13 cellular contexts compared by ENCODE assay signal in genomic region chr10:60978287-60979115, GRCh38. TPM values are rescaled to one million over a fixed set of nuclear protein-coding genes. Genes with fewer than 3 reads are reported as not detected.
A peak's percentile ranks its signal among the peaks of the same experiment; 100 is the strongest.
DNase-seq lines count a peak whose midpoint lies in the region; ATAC-seq and TF ChIP-seq lines count a peak whose summit lies in the region.
"Had no signal": no experiment of that assay in that cellular context is flagged by ENCODE, and none has a peak within 500 bp of the region (broad histone marks: within the 10 kb centered on the region; RNA-seq: fewer than 3 reads in every experiment).

No MANE protein-coding gene starts in this region.

- 24 to 52% (median 39%) methylated on average over 7 of the region's 7 CpGs for WGBS in stomach, 5 donors

- POLR2A ChIA-PET in HEK293T (lab: Yijun Ruan, JAX): interaction anchor here (1.5 kb wide), 1 partner anchor 11 kb away, joined by 3 read pairs; no protein-coding TSS in a partner anchor

- ATAC-seq in foreskin keratinocyte (peak; percentile 77), HG02610 (IDR thresholded peaks at IDR 0.05; ENCODE audit: unreplicated experiment) (no peak), left colon (no peak)
- ATAC-seq: left ventricle myocardium superior had no signal

- H3K27ac ChIP-seq in SJCRH30 (peak overlapping the region; percentile 47), foreskin keratinocyte (no peak overlapping the region), stomach (peak overlapping the region; percentile 39 to 85 (median 76))
- H3K27ac ChIP-seq: esophagus muscularis mucosa, tibial artery had no signal

- DNase-seq in HEK293T (ENCODE audit: extremely low spot score): peak; percentile 25
- peak; percentile 9 to 52 for DNase-seq in SJCRH30
- peak; percentile 47 to 68 for DNase-seq in foreskin keratinocyte
- no peak for DNase-seq in stomach
- no peak for DNase-seq in NCI-H446 treated with DMSO at 0.1 percent for 48 hours (lab: John Stamatoyannopoulos, UW)
- DNase-seq in left colon: no peak
- DNase-seq in GM13976 (ENCODE audit: low spot score): no peak
- DNase-seq: DMS153, left ventricle myocardium superior, tibial artery had no signal

- intact Hi-C loops in stomach (cut with DNase I; ENCODE audit: low total_unique reads): no loop called here
- intact Hi-C loops in left colon (cut with DNase I, micrococcal nuclease): no loop called here

- TF ChIP-seq EP300 in stomach (IDR thresholded peaks at IDR 0.05): no peak

- H3K9me3 ChIP-seq in SJCRH30 (replicated peaks): no peaks in the 10 kb centered on the region
- H3K9me3 ChIP-seq in stomach: no peaks in the 10 kb centered on the region
- H3K9me3 ChIP-seq: esophagus muscularis mucosa, tibial artery had no signal

- in situ Hi-C loops in GM13976 (cut with MboI; ENCODE audit: low sequenced_read_pairs, unreplicated experiment): no loop called here

- CTCF ChIA-PET in HEK293T (lab: Yijun Ruan, JAX): no interaction called here

- no peak for TF ChIP-seq POLR2A in stomach (IDR thresholded peaks at IDR 0.05)

- H3K4me1 ChIP-seq in SJCRH30: peaks cover 9% of the 10 kb centered on the region
- peaks cover 20% of the 10 kb centered on the region for H3K4me1 ChIP-seq in foreskin keratinocyte
- H3K4me1 ChIP-seq in stomach: peaks cover 18 to 55% (median 33%) of the 10 kb centered on the region in 4 donors
- H3K4me1 ChIP-seq: tibial artery had no signal

- H3K4me3 ChIP-seq in SJCRH30 (no peak overlapping the region), stomach (no peak overlapping the region)
- H3K4me3 ChIP-seq: esophagus muscularis mucosa, tibial artery had no signal

- H3K27me3 ChIP-seq in SJCRH30: no peaks in the 10 kb centered on the region
- no peaks in the 10 kb centered on the region for H3K27me3 ChIP-seq in foreskin keratinocyte
- H3K27me3 ChIP-seq in stomach: no peaks in the 10 kb centered on the region
- H3K27me3 ChIP-seq: esophagus muscularis mucosa, tibial artery had no signal

- TF ChIP-seq CTCF in foreskin keratinocyte (conservative IDR thresholded peaks at IDR 0.05) (no peak), stomach (IDR thresholded peaks at IDR 0.05) (no peak), GM13976 (IDR thresholded peaks at IDR 0.05; ENCODE audit: borderline replicate concordance, control extremely low read depth, extremely low read depth, insufficient read depth, missing control alignments) (no peak)

- H3K36me3 ChIP-seq in SJCRH30 (no peaks in the 10 kb centered on the region), stomach (no peaks in the 10 kb centered on the region)
- H3K36me3 ChIP-seq: esophagus muscularis mucosa, tibial artery had no signal

TF ChIP-seq in HEK293T, 16 proteins besides CTCF, POLR2A, EP300 and RAD21:
- TF ChIP-seq CTBP1 (IDR thresholded peaks at IDR 0.05; ENCODE audit: borderline replicate concordance) (peak; percentile 67; the same call in 1 of the 2 replicates), L3MBTL2 (conservative IDR thresholded peaks at IDR 0.05) (no peak), PKNOX1 (IDR thresholded peaks at IDR 0.05) (peak; percentile 94), ELF4 (IDR thresholded peaks at IDR 0.05) (no peak)

RNA-seq across cellular contexts. Expression of gene RHOBTB1, which starts 34.5 kb away (rescaled TPM):
- 23.0 and 23.6 TPM in 2 replicates for total RNA-seq in SJCRH30 (2014; rRNA removed; shearing (Covaris generic))
- total RNA-seq in foreskin keratinocyte (3.4 and 3.7 TPM in 2 replicates), stomach (100 to 1,000 TPM in 1 of 5 donors, 10 to 100 TPM in 2, 1 to 10 TPM in 2; 2.3 to 302 (median 38.0) TPM), left colon (1 to 10 TPM; 4.3 to 7.6 TPM)
- polyA plus RNA-seq in foreskin keratinocyte (0.91 and 1.2 TPM in 2 replicates), stomach (10 to 100 TPM in 2 of 3 donors, 1 to 10 TPM in 1; 7.2 to 22.5 (median 21.4) TPM)
- total RNA-seq: T-helper 1 cell treated with Interleukin-12 subunit alpha and Interleukin-12 subunit beta and Interleukin-4 antibody, amounts not matched to agents 30 ng/mL and 1 ng/mL, for 36 hours had no signal

Comparison
In these comparisons a context has a peak if more than half of its experiments do, and no peak if none do; other contexts are left out.
1. DNase-seq: peak in HEK293T (single experiment), SJCRH30 (2 of 2) and foreskin keratinocyte (2 of 2); none in stomach (single experiment), NCI-H446 treated with DMSO at 0.1 percent for 48 hours (single experiment), left colon (0 of 2) and GM13976 (single experiment).